17 cellular contexts compared by ENCODE assay signal in the genomic region with DNA sequence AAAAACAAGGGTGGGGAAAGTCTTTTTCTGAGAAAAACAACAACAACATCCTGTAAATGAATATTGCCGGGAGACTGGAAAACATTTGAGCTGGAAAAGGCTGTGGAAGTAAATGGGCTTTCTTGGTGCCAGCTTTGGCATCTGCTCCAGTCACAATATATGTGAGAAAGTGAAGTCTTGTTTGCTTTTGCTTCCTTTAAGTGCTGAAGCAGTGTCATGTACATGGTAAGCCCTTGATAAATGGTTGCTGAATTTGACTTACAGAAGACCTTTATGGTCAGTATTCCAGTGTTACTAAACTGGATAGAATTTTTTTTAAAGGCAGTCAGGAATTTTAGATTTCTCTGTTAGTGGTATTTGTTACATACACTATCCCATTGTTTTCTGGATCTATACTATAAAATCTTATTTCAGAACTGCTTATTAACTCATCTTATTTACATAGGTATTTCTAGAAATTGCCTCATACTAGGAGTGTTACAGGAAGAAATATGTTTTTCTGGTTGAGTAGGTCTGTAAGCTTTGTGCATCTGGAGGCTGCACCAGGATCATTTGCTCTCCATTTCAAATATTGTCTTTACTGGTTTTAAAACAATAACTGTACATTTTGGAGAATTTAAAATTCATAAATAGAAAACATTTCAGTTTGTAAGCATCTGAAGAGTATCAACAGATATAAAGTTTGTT.
"Had no signal": no experiment of that assay in that cellular context is flagged by ENCODE, and none has a peak within 500 bp of the region (broad histone marks: within the 10 kb centered on the region; RNA-seq: fewer than 3 reads in every experiment).

No MANE protein-coding gene starts in this region.

- H3K4me1 ChIP-seq: body of pancreas, left lung, prostate gland, tibial nerve, vagina had no signal

- DNase-seq: activated CD4-positive, alpha-beta T cell treated with anti-CD3 and anti-CD28 coated beads, Interleukin-2, amount 10 ng/mL, durations not matched to agents 7 days and 5 days; activated CD8-positive, alpha-beta memory T cell treated with anti-CD3 and anti-CD28 coated beads for 24 hours; activated naive CD4-positive, alpha-beta T cell treated with anti-CD3 and anti-CD28 coated beads for 36 hours; body of pancreas; foreskin melanocyte; head of caudate nucleus; left lung; nucleus accumbens; sigmoid colon; stimulated activated CD4-positive, alpha-beta T cell treated with anti-CD3 and anti-CD28 coated beads, Interleukin-2, amount 100 ng/mL, for 24 hours; stimulated activated naive B cell treated with anti-CD40 and anti-IgM and Interleukin-4, amounts not matched to agents 10 μg/mL and 1 μg/mL and 100 μg/mL, for 72 hours had no signal

- ATAC-seq: body of pancreas; left lung; natural killer cell treated with Interleukin-12 subunit alpha and Interleukin-12 subunit beta and Interleukin-15 and Interleukin-18, amount 100 ng/mL, for 72 hours; stimulated activated naive B cell treated with anti-CD40 and anti-IgM and Interleukin-4, amounts not matched to agents 10 μg/mL and 1 μg/mL and 100 μg/mL, for 72 hours; WTC11 had no signal

- H3K36me3 ChIP-seq: esophagus muscularis mucosa, left lung, prostate gland, sigmoid colon, tibial nerve, vagina had no signal

- H3K27ac ChIP-seq: body of pancreas, esophagus muscularis mucosa, left lung, prostate gland, sigmoid colon, tibial nerve, vagina had no signal

- H3K9me3 ChIP-seq: body of pancreas, esophagus muscularis mucosa, prostate gland, sigmoid colon, tibial nerve, vagina had no signal

- H3K27me3 ChIP-seq: body of pancreas, esophagus muscularis mucosa, left lung, sigmoid colon, tibial nerve, vagina had no signal

- H3K4me3 ChIP-seq: body of pancreas, esophagus muscularis mucosa, left lung, prostate gland, sigmoid colon, tibial nerve, vagina had no signal
